Comparison of ENCODE assay signal across 1 cellular context in genomic region chr5:10762178-10762775, GRCh38.
TF ChIP-seq lines count a peak whose summit lies in the region.

No MANE protein-coding gene starts in this region.

TF ChIP-seq in K562, 482 proteins besides CTCF, POLR2A, EP300 and RAD21 (continued from another document and continues in another):
- TF ChIP-seq PBX2 (CRISPR knock-in tag; IDR thresholded peaks at IDR 0.05; ENCODE audit: low read depth) (no peak), PBX2 (tag; conservative IDR thresholded peaks at IDR 0.05; ENCODE audit: low read depth) (no peak), ZNF184 (CRISPR knock-in tag; IDR thresholded peaks at IDR 0.05) (no peak), NCOA2 (IDR thresholded peaks at IDR 0.05; ENCODE audit: partially characterized antibody in 2 of 2) (no peak), SMARCC2 (IDR thresholded peaks at IDR 0.05; ENCODE audit: low read depth) (no peak), HMGXB4 (CRISPR knock-in tag; IDR thresholded peaks at IDR 0.05) (no peak), RB1 (IDR thresholded peaks at IDR 0.05; ENCODE audit: low read depth) (0 out of 2 replicates have a peak, but pooled peaks have one; percentile 32), XRCC3 (IDR thresholded peaks at IDR 0.05) (no peak), CREB3L1 (IDR thresholded peaks at IDR 0.05; ENCODE audit: borderline replicate concordance, low read depth) (no peak), ZNF740 (CRISPR knock-in tag; IDR thresholded peaks at IDR 0.05) (no peak), ZNF740 (tag; IDR thresholded peaks at IDR 0.05) (peak in 1 of 2 experiments; percentile 75; a peak in 1 of 4 replicates), CCNT2 (IDR thresholded peaks at IDR 0.05; ENCODE audit: borderline replicate concordance, extremely low read depth, insufficient read length, low read depth, low read length) (no peak), ZBTB49 (CRISPR knock-in tag; IDR thresholded peaks at IDR 0.05; ENCODE audit: borderline replicate concordance) (no peak), ZNF134 (CRISPR knock-in tag; conservative IDR thresholded peaks at IDR 0.05) (peak; percentile 34; the same call in 1 of the 2 replicates), OTX1 (CRISPR knock-in tag; IDR thresholded peaks at IDR 0.05) (no peak), CC2D1A (IDR thresholded peaks at IDR 0.05) (no peak), TGIF2 (CRISPR knock-in tag; IDR thresholded peaks at IDR 0.05) (no peak), EZH2 (IDR thresholded peaks at IDR 0.05; ENCODE audit: borderline replicate concordance, low read depth, low read length) (no peak), PHF20 (IDR thresholded peaks at IDR 0.05; ENCODE audit: partially characterized antibody) (no peak), ETS1 (conservative IDR thresholded peaks at IDR 0.05; ENCODE audit: control insufficient read depth, low read depth, low read length) (no peak), CTCFL (IDR thresholded peaks at IDR 0.05; ENCODE audit: borderline replicate concordance, insufficient read depth, low read depth, low read length, poor library complexity, severe bottlenecking) (no peak), CBX8 (IDR thresholded peaks at IDR 0.05; ENCODE audit: borderline replicate concordance, extremely low read depth, low read depth, low read length, poor library complexity, severe bottlenecking) (no peak), ZBTB34 (CRISPR knock-in tag; IDR thresholded peaks at IDR 0.05) (no peak; the same call in 1 of the 2 replicates), ZHX1 (conservative IDR thresholded peaks at IDR 0.05; ENCODE audit: low read length) (no peak), TSC22D4 (tag; IDR thresholded peaks at IDR 0.05) (no peak), ADNP (tag; IDR thresholded peaks at IDR 0.05) (no peak), TCF15 (CRISPR knock-in tag; IDR thresholded peaks at IDR 0.05) (peak; percentile 43; the same call in 1 of the 2 replicates), ZNF197 (CRISPR knock-in tag; IDR thresholded peaks at IDR 0.05; ENCODE audit: low read depth) (0 out of 2 replicates have a peak, but pooled peaks have one; percentile 6), ZNF133 (CRISPR knock-in tag; IDR thresholded peaks at IDR 0.05) (no peak), BRD4 (IDR thresholded peaks at IDR 0.05) (no peak), ZNF253 (CRISPR knock-in tag; conservative IDR thresholded peaks at IDR 0.05) (no peak), RBM39 (optimal IDR thresholded peaks at IDR 0.05; ENCODE audit: low read depth, low read length) (no peak), CREB5 (CRISPR knock-in tag; IDR thresholded peaks at IDR 0.05) (no peak), BACH1 (tag; IDR thresholded peaks at IDR 0.05) (peak; percentile 74; the same call in 1 of the 2 replicates), HMGN3 (IDR thresholded peaks at IDR 0.05; ENCODE audit: borderline replicate concordance, extremely low read depth, insufficient read length, low read depth, low read length) (no peak), MAFG (tag; conservative IDR thresholded peaks at IDR 0.05) (no peak), NELFE (IDR thresholded peaks at IDR 0.05; ENCODE audit: insufficient read depth, insufficient read length) (no peak), HOMEZ (CRISPR knock-in tag; IDR thresholded peaks at IDR 0.05) (no peak), U2AF1 (optimal IDR thresholded peaks at IDR 0.05; ENCODE audit: low read depth, low read length) (no peak), ZNF583 (CRISPR knock-in tag; IDR thresholded peaks at IDR 0.05) (no peak; the same call in 1 of the 2 replicates)
